26 cellular contexts compared by ENCODE assay signal in genomic region chr11:57230316-57230715, GRCh38. TPM values are rescaled to one million over a fixed set of nuclear protein-coding genes. Genes with fewer than 3 reads are reported as not detected.
A peak's percentile ranks its signal among the peaks of the same experiment; 100 is the strongest.
DNase-seq lines count a peak whose midpoint lies in the region; ATAC-seq and TF ChIP-seq lines count a peak whose summit lies in the region.
"Had no signal": no experiment of that assay in that cellular context is flagged by ENCODE, and none has a peak within 500 bp of the region (broad histone marks: within the 10 kb centered on the region; RNA-seq: fewer than 3 reads in every experiment).

No MANE protein-coding gene starts in this region.

- DNase-seq in AG10803 (ENCODE audit: low read depth) (peak; percentile 25), EH (ENCODE audit: low read depth) (peak; percentile 33), islet precursor cell (peak; percentile 93), neural progenitor cell (ENCODE audit: low spot score) (no peak), NCI-H446 treated with DMSO at 0.1 percent for 48 hours (lab: John Stamatoyannopoulos, UW) (no peak)
- no peak for DNase-seq in activated naive CD4-positive, alpha-beta T cell treated with anti-CD3 and anti-CD28 coated beads, Interleukin-2, amount 10 ng/mL, durations not matched to agents 7 days and 5 days
- DNase-seq: CD8-positive, alpha-beta memory T cell; DMS 273 treated with DMSO at 0.1 percent for 48 hours; DMS79; Kasumi-1; NCI-H1092 treated with DMSO at 0.1 percent for 48 hours; NCI-H1436; NCI-H187; NCI-H446; NCI-H526; PC-9 had no signal

- H3K9me3 Mint-ChIP-seq in neural progenitor cell, result peaks cover 6% of the 10 kb centered on the region
- H3K9me3 Mint-ChIP-seq in activated naive CD4-positive, alpha-beta T cell treated with anti-CD3 and anti-CD28 coated beads, Interleukin-2, amount 10 ng/mL, durations not matched to agents 7 days and 5 days, result no peaks in the 10 kb centered on the region

- peaks cover 4% of the 10 kb centered on the region for H3K27me3 Mint-ChIP-seq in neural progenitor cell (ENCODE audit: insufficient read depth, low read depth)
- peaks cover 59% of the 10 kb centered on the region for H3K27me3 Mint-ChIP-seq in activated naive CD4-positive, alpha-beta T cell treated with anti-CD3 and anti-CD28 coated beads, Interleukin-2, amount 10 ng/mL, durations not matched to agents 7 days and 5 days

- H3K27ac ChIP-seq in neural progenitor cell, result no peak overlapping the region
- H3K27ac ChIP-seq: A549, PC-9, SJSA1 had no signal

- peak overlapping the region; percentile 84 for H3K27ac Mint-ChIP-seq in neural progenitor cell
- no peak overlapping the region for H3K27ac Mint-ChIP-seq in activated naive CD4-positive, alpha-beta T cell treated with anti-CD3 and anti-CD28 coated beads, Interleukin-2, amount 10 ng/mL, durations not matched to agents 7 days and 5 days
- H3K27ac Mint-ChIP-seq: B cell; CD14-positive monocyte; CD8-positive, alpha-beta memory T cell had no signal

- H3K4me3 ChIP-seq in AG10803 (ENCODE audit: low read length), result no peak overlapping the region
- no peak overlapping the region for H3K4me3 ChIP-seq in neural progenitor cell
- H3K4me3 ChIP-seq: A549, K562, PC-9, SJSA1 had no signal

- H2AFZ ChIP-seq in neural progenitor cell (replicated peaks), result peak overlapping the region; percentile 95
- H2AFZ ChIP-seq: PC-9 had no signal

- TF ChIP-seq CTCF in AG10803 (conservative IDR thresholded peaks at IDR 0.05; ENCODE audit: low read length) (no peak), neural progenitor cell (IDR thresholded peaks at IDR 0.05) (no peak)

- H3K27me3 ChIP-seq in neural progenitor cell, result no peaks in the 10 kb centered on the region

- peaks cover 2% of the 10 kb centered on the region for H3K36me3 Mint-ChIP-seq in neural progenitor cell
- H3K36me3 Mint-ChIP-seq in activated naive CD4-positive, alpha-beta T cell treated with anti-CD3 and anti-CD28 coated beads, Interleukin-2, amount 10 ng/mL, durations not matched to agents 7 days and 5 days, result no peaks in the 10 kb centered on the region
- H3K36me3 Mint-ChIP-seq: CD14-positive monocyte; CD8-positive, alpha-beta memory T cell had no signal

- peaks cover 39% of the 10 kb centered on the region for H3K4me1 Mint-ChIP-seq in neural progenitor cell
- H3K4me1 Mint-ChIP-seq in activated naive CD4-positive, alpha-beta T cell treated with anti-CD3 and anti-CD28 coated beads, Interleukin-2, amount 10 ng/mL, durations not matched to agents 7 days and 5 days, result no peaks in the 10 kb centered on the region
- H3K4me1 Mint-ChIP-seq: B cell; CD14-positive monocyte; CD8-positive, alpha-beta memory T cell had no signal

- no peak for ATAC-seq in HG02970 (IDR thresholded peaks at IDR 0.05; ENCODE audit: low FRiP score, unreplicated experiment)
- ATAC-seq: A549, HepG2 had no signal

- no peaks in the 10 kb centered on the region for H3F3A ChIP-seq in neural progenitor cell (ENCODE audit: low read depth)

- H3K36me3 ChIP-seq in neural progenitor cell, result no peaks in the 10 kb centered on the region
- H3K36me3 ChIP-seq: SJSA1 had no signal

- peaks cover 34% of the 10 kb centered on the region for H3K4me1 ChIP-seq in neural progenitor cell
- H3K4me1 ChIP-seq: A549, SJSA1 had no signal

- no peak overlapping the region for H3K9ac ChIP-seq in neural progenitor cell

- no peaks in the 10 kb centered on the region for H4K20me1 ChIP-seq in neural progenitor cell (ENCODE audit: low read depth)

- CTCF ChIA-PET in activated naive CD4-positive, alpha-beta T cell treated with anti-CD3 and anti-CD28 coated beads, Interleukin-2, amount 10 ng/mL, durations not matched to agents 7 days and 5 days (lab: Charles Lee), result interaction anchor here (0.8 kb wide), 1 partner anchor 20 kb away, joined by 3 read pairs; no protein-coding TSS in a partner anchor

- no peak overlapping the region for H3K4me3 Mint-ChIP-seq in neural progenitor cell
- no peak overlapping the region for H3K4me3 Mint-ChIP-seq in activated naive CD4-positive, alpha-beta T cell treated with anti-CD3 and anti-CD28 coated beads, Interleukin-2, amount 10 ng/mL, durations not matched to agents 7 days and 5 days
- H3K4me3 Mint-ChIP-seq: B cell; CD8-positive, alpha-beta memory T cell had no signal

- H3K9me3 ChIP-seq in neural progenitor cell (ENCODE audit: low read depth), result no peaks in the 10 kb centered on the region
- H3K9me3 ChIP-seq: SJSA1 had no signal

- no peak overlapping the region for H3K4me2 ChIP-seq in neural progenitor cell
- H3K4me2 ChIP-seq: A549, PC-9 had no signal

- no peaks in the 10 kb centered on the region for H3K79me2 ChIP-seq in neural progenitor cell (ENCODE audit: low read depth)

RNA-seq across cellular contexts. Expression of gene APLNR, which starts 6.7 kb away (rescaled TPM):
- 1.6 and 1.8 TPM in 2 replicates for total RNA-seq in neural progenitor cell (ENCODE audit: low replicate concordance)
- total RNA-seq: B cell; CD8-positive, alpha-beta memory T cell; HepG2; HT-29; M059J; PC-9; RPMI7951; SJSA1 had no signal

RNA-seq across cellular contexts. Expression of gene LRRC55, which starts 48.6 kb away (rescaled TPM):
- 1.4 and 2.2 TPM in 2 replicates for total RNA-seq in neural progenitor cell (ENCODE audit: low replicate concordance)
- total RNA-seq: B cell; CD8-positive, alpha-beta memory T cell; HepG2; HT-29; K562; M059J; PC-9; RPMI7951; SJSA1 had no signal

Comparison
In these comparisons a context has a peak if more than half of its experiments do, and no peak if none do; other contexts are left out.
1. DNase-seq: peak in AG10803 (single experiment), EH (single experiment) and islet precursor cell (single experiment); none in neural progenitor cell (single experiment), activated naive CD4-positive, alpha-beta T cell treated with anti-CD3 and anti-CD28 coated beads, Interleukin-2, amount 10 ng/mL, durations not matched to agents 7 days and 5 days (single experiment) and NCI-H446 treated with DMSO at 0.1 percent for 48 hours (single experiment).